Comparison of ENCODE assay signal across 33 cellular contexts in genomic region chr18:8247700-8248099, GRCh38.
"Had no signal": no experiment of that assay in that cellular context is flagged by ENCODE, and none has a peak within 500 bp of the region (broad histone marks: within the 10 kb centered on the region; RNA-seq: fewer than 3 reads in every experiment).

No MANE protein-coding gene starts in this region.

- ATAC-seq: activated CD4-positive, CD25-positive, alpha-beta regulatory T cell treated with anti-CD3 and anti-CD28 coated beads, Interleukin-2, amount 50 U/mL, for 24 hours; gastroesophageal sphincter; left cardiac atrium; naive thymus-derived CD4-positive, alpha-beta T cell; stimulated activated memory B cell treated with anti-CD40 and anti-IgM and Interleukin-4, amounts not matched to agents 10 μg/mL and 1 μg/mL and 100 μg/mL, for 72 hours; stimulated activated naive CD8-positive, alpha-beta T cell treated with anti-CD3 and anti-CD28 coated beads, Interleukin-15, amount 100 ng/mL, for 72 hours had no signal

- H3K4me1 ChIP-seq: gastroesophageal sphincter, right atrium auricular region, uterus had no signal

- H3K27me3 Mint-ChIP-seq: activated naive CD4-positive, alpha-beta T cell treated with anti-CD3 and anti-CD28 coated beads, Interleukin-2, amount 10 ng/mL, durations not matched to agents 7 days and 5 days; naive thymus-derived CD4-positive, alpha-beta T cell; stimulated activated memory B cell treated with anti-CD40 and anti-IgM and Interleukin-4, amounts not matched to agents 10 μg/mL and 1 μg/mL and 100 μg/mL, for 72 hours; stimulated activated naive CD8-positive, alpha-beta T cell treated with anti-CD3 and anti-CD28 coated beads, Interleukin-15, amount 100 ng/mL, for 72 hours had no signal

- H3K36me3 ChIP-seq: right atrium auricular region, uterus had no signal

- H3K27me3 ChIP-seq: gastroesophageal sphincter, hepatocyte, right atrium auricular region, uterus had no signal

- H3K9me3 ChIP-seq: gastroesophageal sphincter, right atrium auricular region, uterus had no signal

- H3K27ac ChIP-seq: gastroesophageal sphincter, hepatocyte, right atrium auricular region, uterus, VCaP had no signal

- FAIRE-seq: astrocyte, endothelial cell of umbilical vein, keratinocyte, TTC549 had no signal

- DNase-seq: activated CD4-positive, alpha-beta T cell treated with anti-CD3 and anti-CD28 coated beads for 48 hours; activated CD4-positive, alpha-beta T cell treated with anti-CD3 and anti-CD28 coated beads, Interleukin-2, amount 50 U/mL, for 48 hours; activated CD8-positive, alpha-beta memory T cell treated with anti-CD3 and anti-CD28 coated beads for 24 hours; activated effector memory CD4-positive, alpha-beta T cell treated with anti-CD3 and anti-CD28 coated beads, Interleukin-2, amount 50 U/mL, for 16 hours; activated naive CD4-positive, alpha-beta T cell treated with anti-CD3 and anti-CD28 coated beads, Interleukin-2, amount 10 ng/mL, durations not matched to agents 7 days and 5 days; activated naive CD8-positive, alpha-beta T cell treated with anti-CD3 and anti-CD28 coated beads, Interleukin-2, amount 10 ng/mL, durations not matched to agents 7 days and 5 days; amniotic stem cell; caudate nucleus; cortex of kidney; left cardiac atrium; midbrain; naive thymus-derived CD4-positive, alpha-beta T cell; occipital lobe; stimulated activated CD4-positive, alpha-beta T cell treated with anti-CD3 and anti-CD28 coated beads, Interleukin-1b, Interleukin-23, amount 100 ng/mL, for 48 hours; stimulated activated CD4-positive, alpha-beta T cell treated with anti-CD3 and anti-CD28 coated beads, Interleukin-4, amount 100 ng/mL, for 4 hours; stimulated activated CD8-positive, alpha-beta memory T cell treated with anti-CD3 and anti-CD28 coated beads, Interleukin-4, amount 100 ng/mL, for 48 hours; stimulated activated naive CD8-positive, alpha-beta T cell treated with anti-CD3 and anti-CD28 coated beads, Interleukin-15, amount 100 ng/mL, for 72 hours; substantia nigra; uterus had no signal

- H3K36me3 Mint-ChIP-seq: activated naive CD4-positive, alpha-beta T cell treated with anti-CD3 and anti-CD28 coated beads, Interleukin-2, amount 10 ng/mL, durations not matched to agents 7 days and 5 days; activated naive CD8-positive, alpha-beta T cell treated with anti-CD3 and anti-CD28 coated beads, Interleukin-2, amount 10 ng/mL, durations not matched to agents 7 days and 5 days; stimulated activated memory B cell treated with anti-CD40 and anti-IgM and Interleukin-4, amounts not matched to agents 10 μg/mL and 1 μg/mL and 100 μg/mL, for 72 hours; type B pancreatic cell had no signal

- H3K27ac Mint-ChIP-seq: activated naive CD4-positive, alpha-beta T cell treated with anti-CD3 and anti-CD28 coated beads, Interleukin-2, amount 10 ng/mL, durations not matched to agents 7 days and 5 days; activated naive CD8-positive, alpha-beta T cell treated with anti-CD3 and anti-CD28 coated beads, Interleukin-2, amount 10 ng/mL, durations not matched to agents 7 days and 5 days; activated T-helper 1 cell treated with anti-CD3 and anti-CD28 coated beads, Interleukin-12 subunit alpha, Interleukin-12 subunit beta, Interleukin-2, Interleukin-4 antibody, amounts not matched to agents 30 ng/mL and 10 ng/mL and 1 ng/mL, durations not matched to agents 14 hours and 24 hours and 36 hours; naive thymus-derived CD4-positive, alpha-beta T cell; stimulated activated memory B cell treated with anti-CD40 and anti-IgM and Interleukin-4, amounts not matched to agents 10 μg/mL and 1 μg/mL and 100 μg/mL, for 72 hours; stimulated activated naive CD8-positive, alpha-beta T cell treated with anti-CD3 and anti-CD28 coated beads, Interleukin-15, amount 100 ng/mL, for 72 hours; type B pancreatic cell had no signal

- H3K4me2 ChIP-seq: hepatocyte, smooth muscle cell had no signal

- H3K79me2 ChIP-seq: hepatocyte had no signal

- H3K4me3 ChIP-seq: gastroesophageal sphincter, hepatocyte, right atrium auricular region, smooth muscle cell, uterus had no signal

- H2AFZ ChIP-seq: hepatocyte had no signal

- H3K9me3 Mint-ChIP-seq: activated naive CD4-positive, alpha-beta T cell treated with anti-CD3 and anti-CD28 coated beads, Interleukin-2, amount 10 ng/mL, durations not matched to agents 7 days and 5 days; activated naive CD8-positive, alpha-beta T cell treated with anti-CD3 and anti-CD28 coated beads, Interleukin-2, amount 10 ng/mL, durations not matched to agents 7 days and 5 days; activated T-helper 1 cell treated with anti-CD3 and anti-CD28 coated beads, Interleukin-12 subunit alpha, Interleukin-12 subunit beta, Interleukin-2, Interleukin-4 antibody, amounts not matched to agents 30 ng/mL and 10 ng/mL and 1 ng/mL, durations not matched to agents 14 hours and 24 hours and 36 hours; stimulated activated memory B cell treated with anti-CD40 and anti-IgM and Interleukin-4, amounts not matched to agents 10 μg/mL and 1 μg/mL and 100 μg/mL, for 72 hours; stimulated activated naive CD8-positive, alpha-beta T cell treated with anti-CD3 and anti-CD28 coated beads, Interleukin-15, amount 100 ng/mL, for 72 hours; type B pancreatic cell had no signal

- H3K4me3 Mint-ChIP-seq: activated naive CD4-positive, alpha-beta T cell treated with anti-CD3 and anti-CD28 coated beads, Interleukin-2, amount 10 ng/mL, durations not matched to agents 7 days and 5 days; activated naive CD8-positive, alpha-beta T cell treated with anti-CD3 and anti-CD28 coated beads, Interleukin-2, amount 10 ng/mL, durations not matched to agents 7 days and 5 days; activated T-helper 1 cell treated with anti-CD3 and anti-CD28 coated beads, Interleukin-12 subunit alpha, Interleukin-12 subunit beta, Interleukin-2, Interleukin-4 antibody, amounts not matched to agents 30 ng/mL and 10 ng/mL and 1 ng/mL, durations not matched to agents 14 hours and 24 hours and 36 hours; naive thymus-derived CD4-positive, alpha-beta T cell; neural crest cell; stimulated activated memory B cell treated with anti-CD40 and anti-IgM and Interleukin-4, amounts not matched to agents 10 μg/mL and 1 μg/mL and 100 μg/mL, for 72 hours; stimulated activated naive CD8-positive, alpha-beta T cell treated with anti-CD3 and anti-CD28 coated beads, Interleukin-15, amount 100 ng/mL, for 72 hours; type B pancreatic cell had no signal

- H3K4me1 Mint-ChIP-seq: activated naive CD4-positive, alpha-beta T cell treated with anti-CD3 and anti-CD28 coated beads, Interleukin-2, amount 10 ng/mL, durations not matched to agents 7 days and 5 days; activated naive CD8-positive, alpha-beta T cell treated with anti-CD3 and anti-CD28 coated beads, Interleukin-2, amount 10 ng/mL, durations not matched to agents 7 days and 5 days; naive thymus-derived CD4-positive, alpha-beta T cell; stimulated activated memory B cell treated with anti-CD40 and anti-IgM and Interleukin-4, amounts not matched to agents 10 μg/mL and 1 μg/mL and 100 μg/mL, for 72 hours; stimulated activated naive CD8-positive, alpha-beta T cell treated with anti-CD3 and anti-CD28 coated beads, Interleukin-15, amount 100 ng/mL, for 72 hours had no signal
